ENCODE assay signal across 10 cellular contexts in the genomic region with DNA sequence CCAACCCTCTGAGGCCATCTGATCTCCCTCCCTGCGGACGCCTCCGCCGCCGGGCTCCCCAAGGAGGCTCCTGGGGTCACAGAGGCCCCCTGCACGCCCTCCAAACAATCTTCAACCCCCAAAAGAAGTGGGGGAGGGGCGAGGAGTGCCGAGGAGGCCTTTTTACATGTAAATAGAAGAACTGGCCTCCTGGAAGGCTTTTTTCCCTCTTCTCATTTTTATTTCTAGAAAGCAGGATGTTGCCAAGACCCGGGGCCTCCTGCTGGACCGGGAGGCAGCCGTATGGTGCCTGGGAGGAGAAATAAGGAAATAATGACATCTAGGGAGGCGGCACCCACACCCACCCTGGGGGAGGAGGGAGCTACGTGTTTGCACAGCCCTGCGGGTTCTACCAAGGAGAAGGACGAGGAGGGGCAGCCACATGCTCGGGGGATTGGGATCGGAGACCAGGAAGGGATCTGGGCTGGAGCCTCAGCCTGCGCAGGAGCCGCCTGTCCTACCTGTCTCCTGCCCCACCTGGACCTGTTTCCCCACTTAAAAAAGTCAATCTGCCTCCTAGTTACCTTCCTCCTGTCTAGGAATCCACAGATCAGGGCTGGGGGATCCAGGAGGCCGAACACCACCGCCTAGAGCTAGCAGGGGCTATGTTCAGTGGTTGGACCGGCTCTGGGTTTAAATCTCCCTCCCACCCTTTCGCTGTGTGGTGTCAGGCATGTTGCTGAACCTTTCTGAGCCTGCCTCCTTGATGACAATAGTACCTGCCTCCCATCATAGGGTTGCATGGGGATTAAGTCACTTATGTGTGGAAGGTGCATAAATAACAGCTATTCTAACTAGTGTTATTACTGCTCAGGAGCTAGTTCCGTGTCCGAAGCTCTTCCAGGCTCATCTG.
DNase-seq lines count a peak whose midpoint lies in the region; ATAC-seq, FAIRE-seq and TF ChIP-seq lines count a peak whose summit lies in the region.
"Had no signal": no experiment of that assay in that cellular context is flagged by ENCODE, and none has a peak within 500 bp of the region (broad histone marks: within the 10 kb centered on the region; RNA-seq: fewer than 3 reads in every experiment).

No MANE protein-coding gene starts in this region.

- H3K27me3 Mint-ChIP-seq in activated T-cell treated with anti-CD3 and anti-CD28 coated beads, Interleukin-2, amount 50 U/mL, for 72 hours (ENCODE audit: low read depth), result no peaks in the 10 kb centered on the region
- H3K27me3 Mint-ChIP-seq in T-helper 17 cell, result no peaks in the 10 kb centered on the region

- peak overlapping the region in 1 of 10 donors; percentile 8 for H3K4me3 ChIP-seq in heart right ventricle
- peak overlapping the region in 1 of 2 donors; percentile 18 for H3K4me3 ChIP-seq in small intestine (ENCODE audit: low read depth in 1 of 2, low read length in 2 of 2)
- no peak overlapping the region for H3K4me3 ChIP-seq in kidney (ENCODE audit: low read length in 2 of 2)
- H3K4me3 ChIP-seq: SK-N-MC had no signal

- DNase-seq in HTR-8/SVneo (ENCODE audit: insufficient read length, low spot score), result no peak
- peak; percentile 69 for DNase-seq in NCI-H526 treated with DMSO at 0.1 percent for 48 hours (lab: John Stamatoyannopoulos, UW)
- DNase-seq in heart right ventricle, result no peak
- peak; percentile 84 for DNase-seq in small intestine
- DNase-seq in dedifferentiated amniotic fluid mesenchymal stem cell (ENCODE audit: extremely low spot score), result no peak
- no peak for DNase-seq in kidney
- DNase-seq in activated T-cell treated with anti-CD3 and anti-CD28 coated beads, Interleukin-2, amount 50 U/mL, for 72 hours, result no peak
- DNase-seq in T-helper 17 cell, result no peak
- DNase-seq: activated naive CD8-positive, alpha-beta T cell treated with anti-CD3 and anti-CD28 coated beads, Interleukin-2, amount 10 ng/mL, durations not matched to agents 7 days and 5 days had no signal

- H3K9me3 ChIP-seq in heart right ventricle (no peaks in the 10 kb centered on the region), small intestine (ENCODE audit: control insufficient read depth, low read depth) (no peaks in the 10 kb centered on the region), kidney (ENCODE audit: control insufficient read depth in 1 of 2, low read length in 2 of 2) (no peaks in the 10 kb centered on the region), T-helper 17 cell (ENCODE audit: control insufficient read depth, low read length, poor library complexity, severe bottlenecking) (no peaks in the 10 kb centered on the region)

- H3K4me1 Mint-ChIP-seq in activated T-cell treated with anti-CD3 and anti-CD28 coated beads, Interleukin-2, amount 50 U/mL, for 72 hours (ENCODE audit: low read depth), result no peaks in the 10 kb centered on the region
- peaks cover 3% of the 10 kb centered on the region for H3K4me1 Mint-ChIP-seq in T-helper 17 cell
- H3K4me1 Mint-ChIP-seq: activated naive CD8-positive, alpha-beta T cell treated with anti-CD3 and anti-CD28 coated beads, Interleukin-2, amount 10 ng/mL, durations not matched to agents 7 days and 5 days had no signal

- H3K4me1 ChIP-seq in heart right ventricle, result peaks cover 0 to 21% (median 14%) of the 10 kb centered on the region in 9 donors
- peaks cover 0 to 5% of the 10 kb centered on the region in 2 donors for H3K4me1 ChIP-seq in small intestine (ENCODE audit: control insufficient read depth in 2 of 2, insufficient read depth in 1 of 2, low read depth in 1 of 2, low read length in 1 of 2)
- H3K4me1 ChIP-seq in kidney (ENCODE audit: control insufficient read depth in 1 of 2, insufficient read depth in 1 of 2, low read depth in 1 of 2, low read length in 2 of 2), result peaks cover 0 to 4% of the 10 kb centered on the region in 2 donors

- no peaks in the 10 kb centered on the region for H3K36me3 ChIP-seq in heart right ventricle
- no peaks in the 10 kb centered on the region for H3K36me3 ChIP-seq in small intestine (ENCODE audit: control insufficient read depth in 2 of 2, insufficient read depth in 2 of 2, low read length in 2 of 2)
- no peaks in the 10 kb centered on the region for H3K36me3 ChIP-seq in kidney (ENCODE audit: control insufficient read depth in 1 of 2, insufficient read depth in 2 of 2, low read length in 2 of 2)

- 65 to 71% methylated on average over 25 of the region's 25 CpGs for WGBS in heart right ventricle, 2 donors
- 13 to 36% (median 24%) methylated on average over 25 of the region's 25 CpGs for WGBS in small intestine, 3 donors

- ATAC-seq in heart right ventricle (peak in 7 of 8 donors; percentile 20 to 58 (median 43)), T-helper 17 cell (no peak)
- no peak for ATAC-seq in activated T-cell treated with anti-CD3 and anti-CD28 coated beads, Interleukin-2, amount 50 U/mL, for 72 hours (replicated peaks in 1 of 2)

- no peak overlapping the region for H3K9ac ChIP-seq in kidney (ENCODE audit: low read length in 2 of 2)

- no peaks in the 10 kb centered on the region for H3K9me3 Mint-ChIP-seq in activated T-cell treated with anti-CD3 and anti-CD28 coated beads, Interleukin-2, amount 50 U/mL, for 72 hours
- H3K9me3 Mint-ChIP-seq: activated naive CD8-positive, alpha-beta T cell treated with anti-CD3 and anti-CD28 coated beads, Interleukin-2, amount 10 ng/mL, durations not matched to agents 7 days and 5 days had no signal

- H3K36me3 Mint-ChIP-seq in activated T-cell treated with anti-CD3 and anti-CD28 coated beads, Interleukin-2, amount 50 U/mL, for 72 hours (ENCODE audit: insufficient read depth in 2 of 2), result no peaks in the 10 kb centered on the region
- H3K36me3 Mint-ChIP-seq in T-helper 17 cell (ENCODE audit: low read depth), result no peaks in the 10 kb centered on the region
- H3K36me3 Mint-ChIP-seq: activated naive CD8-positive, alpha-beta T cell treated with anti-CD3 and anti-CD28 coated beads, Interleukin-2, amount 10 ng/mL, durations not matched to agents 7 days and 5 days had no signal

- peak; percentile 51 for FAIRE-seq in HTR-8/SVneo (lab: Jason Lieb, UNC)
- no peak for FAIRE-seq in small intestine (lab: Jason Lieb, UNC)
- FAIRE-seq in kidney (lab: Jason Lieb, UNC), result no peak

- H3K4me3 Mint-ChIP-seq in activated T-cell treated with anti-CD3 and anti-CD28 coated beads, Interleukin-2, amount 50 U/mL, for 72 hours, result no peak overlapping the region
- H3K4me3 Mint-ChIP-seq in T-helper 17 cell, result no peak overlapping the region
- H3K4me3 Mint-ChIP-seq: activated naive CD8-positive, alpha-beta T cell treated with anti-CD3 and anti-CD28 coated beads, Interleukin-2, amount 10 ng/mL, durations not matched to agents 7 days and 5 days had no signal

- H3K27ac ChIP-seq in heart right ventricle (peak overlapping the region in 1 of 10 donors; percentile 22), small intestine (ENCODE audit: low read depth in 1 of 2, low read length in 1 of 2) (peak overlapping the region; percentile 59 to 82), kidney (ENCODE audit: low read depth in 2 of 2, low read length in 2 of 2) (no peak overlapping the region)
- H3K27ac ChIP-seq: SK-N-MC had no signal

- intact Hi-C loops in heart right ventricle (cut with DNase I), result no loop called here
- intact Hi-C loops in kidney (cut with DNase I), result no loop called here

- no peak for TF ChIP-seq CTCF in heart right ventricle (IDR thresholded peaks at IDR 0.05)
- no peak for TF ChIP-seq CTCF in kidney (IDR thresholded peaks at IDR 0.05; ENCODE audit: borderline replicate concordance, extremely low read depth, insufficient read depth)

- H3K27ac Mint-ChIP-seq in activated T-cell treated with anti-CD3 and anti-CD28 coated beads, Interleukin-2, amount 50 U/mL, for 72 hours, result no peak overlapping the region
- H3K27ac Mint-ChIP-seq in T-helper 17 cell, result no peak overlapping the region
- H3K27ac Mint-ChIP-seq: activated naive CD8-positive, alpha-beta T cell treated with anti-CD3 and anti-CD28 coated beads, Interleukin-2, amount 10 ng/mL, durations not matched to agents 7 days and 5 days had no signal

- H3K27me3 ChIP-seq in heart right ventricle (no peaks in the 10 kb centered on the region), small intestine (ENCODE audit: control insufficient read depth in 2 of 2, insufficient read depth in 2 of 2, low read length in 2 of 2) (no peaks in the 10 kb centered on the region)

Comparison
In these comparisons a context has a peak if more than half of its experiments do, and no peak if none do; other contexts are left out.
1. DNase-seq: peak in NCI-H526 treated with DMSO at 0.1 percent for 48 hours (single experiment) and small intestine (single experiment); none in HTR-8/SVneo (single experiment), heart right ventricle (0 of 2), dedifferentiated amniotic fluid mesenchymal stem cell (single experiment), kidney (single experiment), activated T-cell treated with anti-CD3 and anti-CD28 coated beads, Interleukin-2, amount 50 U/mL, for 72 hours (0 of 2) and T-helper 17 cell (0 of 3).
2. ATAC-seq: peak in heart right ventricle (7 of 8); none in activated T-cell treated with anti-CD3 and anti-CD28 coated beads, Interleukin-2, amount 50 U/mL, for 72 hours (0 of 2) and T-helper 17 cell (single experiment).
3. H3K27ac ChIP-seq: peak in small intestine (2 of 2); none in kidney (0 of 2).